In genomic region chr1:41371630-41372599, GRCh38 we compare ENCODE assay signal across 10 cellular contexts. TPM values are rescaled to one million over a fixed set of nuclear protein-coding genes. Genes with fewer than 3 reads are reported as not detected.
DNase-seq lines count a peak whose midpoint lies in the region; ATAC-seq, FAIRE-seq and TF ChIP-seq lines count a peak whose summit lies in the region.
"Had no signal": no experiment of that assay in that cellular context is flagged by ENCODE, and none has a peak within 500 bp of the region (broad histone marks: within the 10 kb centered on the region; RNA-seq: fewer than 3 reads in every experiment).

No MANE protein-coding gene starts in this region.

- H3K4me1 ChIP-seq in HAP-1 (peaks cover 17% of the 10 kb centered on the region), pancreas (peaks cover 10 to 13% (median 13%) of the 10 kb centered on the region in 3 donors), smooth muscle cell (ENCODE audit: low read depth) (peaks cover 13% of the 10 kb centered on the region)

- no peak overlapping the region for H3K27ac ChIP-seq in pancreas
- H3K27ac ChIP-seq in smooth muscle cell (ENCODE audit: low read depth) = no peak overlapping the region

- H3K27me3 ChIP-seq in HAP-1 (ENCODE audit: low read depth) = no peaks in the 10 kb centered on the region
- no peaks in the 10 kb centered on the region for H3K27me3 ChIP-seq in pancreas
- peaks cover 12% of the 10 kb centered on the region for H3K27me3 ChIP-seq in smooth muscle cell (ENCODE audit: low read depth)

- H2AFZ ChIP-seq in smooth muscle cell (ENCODE audit: low read depth) = no peak overlapping the region

- no peaks in the 10 kb centered on the region for H4K20me1 ChIP-seq in smooth muscle cell (ENCODE audit: low read depth)

- H3K27ac Mint-ChIP-seq in activated naive CD4-positive, alpha-beta T cell treated with anti-CD3 and anti-CD28 coated beads, Interleukin-2, amount 10 ng/mL, durations not matched to agents 7 days and 5 days = no peak overlapping the region

- no peak overlapping the region for H3K4me3 ChIP-seq in HAP-1
- no peak overlapping the region for H3K4me3 ChIP-seq in pancreas
- no peak overlapping the region for H3K4me3 ChIP-seq in smooth muscle cell

- H3K4me3 Mint-ChIP-seq in activated naive CD4-positive, alpha-beta T cell treated with anti-CD3 and anti-CD28 coated beads, Interleukin-2, amount 10 ng/mL, durations not matched to agents 7 days and 5 days = no peak overlapping the region

- H3K4me1 Mint-ChIP-seq in activated naive CD4-positive, alpha-beta T cell treated with anti-CD3 and anti-CD28 coated beads, Interleukin-2, amount 10 ng/mL, durations not matched to agents 7 days and 5 days = no peaks in the 10 kb centered on the region

- FAIRE-seq in pancreas (lab: Jason Lieb, UNC) = no peak
- FAIRE-seq: TTC549 had no signal

- no peaks in the 10 kb centered on the region for H3K9me3 ChIP-seq in HAP-1
- no peaks in the 10 kb centered on the region for H3K9me3 ChIP-seq in pancreas
- H3K9me3 ChIP-seq in smooth muscle cell (replicated peaks; ENCODE audit: low read depth) = no peaks in the 10 kb centered on the region

- CTCF ChIA-PET in activated naive CD4-positive, alpha-beta T cell treated with anti-CD3 and anti-CD28 coated beads, Interleukin-2, amount 10 ng/mL, durations not matched to agents 7 days and 5 days (lab: Charles Lee) = no interaction called here

- in situ Hi-C loops in HAP-1 (cut with MboI; ENCODE audit: low sequenced_read_pairs) = no loop called here

- no peaks in the 10 kb centered on the region for H3F3A ChIP-seq in smooth muscle cell (ENCODE audit: low read depth)

- WGBS in pancreas, 2 donors = 17 to 20% methylated on average over 7 of the region's 7 CpGs
- 34% methylated on average over 7 of the region's 7 CpGs for WGBS in smooth muscle cell (ENCODE audit: low lambda C conversion rate)

- peak; percentile 41 for ATAC-seq in esophagus mucosa
- ATAC-seq in pancreas = peak; percentile 54 to 73 (median 60)

- peaks cover 78% of the 10 kb centered on the region for H3K27me3 Mint-ChIP-seq in activated naive CD4-positive, alpha-beta T cell treated with anti-CD3 and anti-CD28 coated beads, Interleukin-2, amount 10 ng/mL, durations not matched to agents 7 days and 5 days

- peak; percentile 44 to 83 for DNase-seq in HAP-1 (ENCODE audit: low spot score in 2 of 2)
- DNase-seq in NCI-H345 (lab: John Stamatoyannopoulos, UW) = peak; percentile 86
- DNase-seq in pancreas = peak in 3 of 6 donors; percentile 43 to 70 (median 52)
- DNase-seq in AML-193 (lab: John Stamatoyannopoulos, UW) = no peak
- no peak for DNase-seq in stimulated activated CD4-positive, alpha-beta T cell treated with anti-CD3 and anti-CD28 coated beads, Interleukin-4, amount 100 ng/mL, for 1 hour
- no peak for DNase-seq in smooth muscle cell (lab: John Stamatoyannopoulos, UW; ENCODE audit: unreplicated experiment)
- DNase-seq in activated naive CD4-positive, alpha-beta T cell treated with anti-CD3 and anti-CD28 coated beads, Interleukin-2, amount 10 ng/mL, durations not matched to agents 7 days and 5 days = no peak
- DNase-seq: erythroblast had no signal

- intact Hi-C loops in pancreas (cut with DNase I) = no loop called here

- H3K79me2 ChIP-seq in smooth muscle cell (ENCODE audit: low read depth) = no peaks in the 10 kb centered on the region

- no peaks in the 10 kb centered on the region for H3K9me3 Mint-ChIP-seq in activated naive CD4-positive, alpha-beta T cell treated with anti-CD3 and anti-CD28 coated beads, Interleukin-2, amount 10 ng/mL, durations not matched to agents 7 days and 5 days

- H3K9ac ChIP-seq in smooth muscle cell (ENCODE audit: low read depth) = no peak overlapping the region

- H3K36me3 ChIP-seq in HAP-1 (replicated peaks) = no peaks in the 10 kb centered on the region
- no peaks in the 10 kb centered on the region for H3K36me3 ChIP-seq in pancreas
- no peaks in the 10 kb centered on the region for H3K36me3 ChIP-seq in smooth muscle cell (ENCODE audit: low read depth)

- no peaks in the 10 kb centered on the region for H3K36me3 Mint-ChIP-seq in activated naive CD4-positive, alpha-beta T cell treated with anti-CD3 and anti-CD28 coated beads, Interleukin-2, amount 10 ng/mL, durations not matched to agents 7 days and 5 days

- TF ChIP-seq CTCF in pancreas (IDR thresholded peaks at IDR 0.05) (no peak), smooth muscle cell (IDR thresholded peaks at IDR 0.05; ENCODE audit: borderline replicate concordance, insufficient read depth, poor library complexity, severe bottlenecking) (no peak)

- no peak overlapping the region for H3K4me2 ChIP-seq in smooth muscle cell

RNA-seq across cellular contexts. Expression of gene FOXO6, which starts 10.7 kb away (rescaled TPM):
- not detected for total RNA-seq in esophagus mucosa
- total RNA-seq in pancreas = 1 to 10 TPM in 4 of 6 donors, under 1 TPM in 2; 0.79 to 2.0 (median 1.2) TPM
- polyA plus RNA-seq in pancreas = 1 to 10 TPM; 1.1 to 1.8 TPM
- 0.85 and 0.99 TPM in 2 replicates for total RNA-seq in smooth muscle cell
- polyA plus RNA-seq in smooth muscle cell = 1.7 and 2.3 TPM in 2 replicates

Comparison
In these comparisons a context has a peak if more than half of its experiments do, and no peak if none do; other contexts are left out.
1. DNase-seq: peak in HAP-1 (2 of 2) and NCI-H345 (single experiment); none in AML-193 (0 of 2), stimulated activated CD4-positive, alpha-beta T cell treated with anti-CD3 and anti-CD28 coated beads, Interleukin-4, amount 100 ng/mL, for 1 hour (single experiment), smooth muscle cell (single experiment) and activated naive CD4-positive, alpha-beta T cell treated with anti-CD3 and anti-CD28 coated beads, Interleukin-2, amount 10 ng/mL, durations not matched to agents 7 days and 5 days (single experiment).